Comparison of ENCODE assay signal across 13 cellular contexts in genomic region chr2:19235308-19235707, GRCh38.
A peak's percentile ranks its signal among the peaks of the same experiment; 100 is the strongest.
DNase-seq lines count a peak whose midpoint lies in the region; ATAC-seq and TF ChIP-seq lines count a peak whose summit lies in the region.
"Had no signal": no experiment of that assay in that cellular context is flagged by ENCODE, and none has a peak within 500 bp of the region (broad histone marks: within the 10 kb centered on the region; RNA-seq: fewer than 3 reads in every experiment).

No MANE protein-coding gene starts in this region.

- no peaks in the 10 kb centered on the region for H3K9me3 ChIP-seq in skeletal muscle satellite cell (replicated peaks; ENCODE audit: low read length)

- H3K4me3 ChIP-seq in fibroblast of villous mesenchyme (ENCODE audit: low read depth, low read length) (no peak overlapping the region), skeletal muscle satellite cell (ENCODE audit: low read length) (no peak overlapping the region)
- H3K4me3 ChIP-seq: dorsolateral prefrontal cortex had no signal

- no peak overlapping the region for H3K9ac ChIP-seq in skeletal muscle satellite cell (ENCODE audit: low read depth, low read length)

- H3K4me1 ChIP-seq in skeletal muscle satellite cell (ENCODE audit: control insufficient read depth, insufficient read depth, low read length), result peaks cover 9% of the 10 kb centered on the region

- DNase-seq in GM04504 (ENCODE audit: low read depth) (peak; percentile 49), amniotic epithelial cell (ENCODE audit: low read depth) (peak; percentile 92), fibroblast of villous mesenchyme (ENCODE audit: low read depth) (peak; percentile 92)
- DNase-seq in activated CD4-positive, alpha-beta T cell treated with anti-CD3 and anti-CD28 coated beads, Interleukin-2, amount 50 U/mL, for 4 hours, result no peak
- DNase-seq: activated CD4-positive, alpha-beta T cell treated with anti-CD3 and anti-CD28 coated beads for 36 hours; activated T-cell treated with anti-CD3 and anti-CD28 coated beads, Interleukin-2, amount 50 U/mL, for 1 hour; dorsolateral prefrontal cortex; H9; NCI-H2081; NCI-H69 had no signal

- H3K4me2 ChIP-seq in skeletal muscle satellite cell (ENCODE audit: low read length), result peak overlapping the region; percentile 22

- H3K36me3 ChIP-seq in skeletal muscle satellite cell (ENCODE audit: insufficient read depth, low read length), result no peaks in the 10 kb centered on the region

- no peak for TF ChIP-seq CTCF in fibroblast of villous mesenchyme (IDR thresholded peaks at IDR 0.05; ENCODE audit: insufficient read depth, low read depth, low read length)

- H3K27me3 ChIP-seq in skeletal muscle satellite cell (ENCODE audit: control insufficient read depth, insufficient read depth, low read length), result no peaks in the 10 kb centered on the region
- H3K27me3 ChIP-seq: dorsolateral prefrontal cortex had no signal

- no peak for ATAC-seq in GM18511 (IDR thresholded peaks at IDR 0.05; ENCODE audit: unreplicated experiment)
- ATAC-seq in HG02798 (IDR thresholded peaks at IDR 0.05; ENCODE audit: poor library complexity, unreplicated experiment), result no peak
- ATAC-seq: activated CD4-positive, alpha-beta T cell treated with anti-CD3 and anti-CD28 coated beads for 36 hours had no signal

Comparison
In these comparisons a context has a peak if more than half of its experiments do, and no peak if none do; other contexts are left out.
1. DNase-seq: peak in GM04504 (single experiment), amniotic epithelial cell (single experiment) and fibroblast of villous mesenchyme (single experiment); none in activated CD4-positive, alpha-beta T cell treated with anti-CD3 and anti-CD28 coated beads, Interleukin-2, amount 50 U/mL, for 4 hours (0 of 2).